In genomic region chr5:143539742-143540141, GRCh38 we compare ENCODE assay signal across 36 cellular contexts.
"Had no signal": no experiment of that assay in that cellular context is flagged by ENCODE, and none has a peak within 500 bp of the region (broad histone marks: within the 10 kb centered on the region; RNA-seq: fewer than 3 reads in every experiment).

No MANE protein-coding gene starts in this region.

- DNase-seq: Kasumi-1, MG63, MM.1S, MV-4-11, NCI-H1048, NCI-H1092, NCI-H1092 treated with DMSO at 0.1 percent for 48 hours, NCI-H1105, NCI-H1105 treated with DMSO at 0.1 percent for 48 hours, NCI-H1417, NCI-H1417 treated with DMSO at 0.1 percent for 48 hours, NCI-H1436, NCI-H1436 treated with DMSO at 0.1 percent for 48 hours, NCI-H146, NCI-H1694, NCI-H1694 treated with DMSO at 0.1 percent for 48 hours, NCI-H187, NCI-H187 treated with DMSO at 0.1 percent for 48 hours, NCI-H1930, NCI-H2029, NCI-H2029 treated with DMSO at 0.1 percent for 48 hours, NCI-H2081, NCI-H2081 treated with DMSO at 0.1 percent for 48 hours, NCI-H2107, NCI-H2171, NCI-H2171 treated with DMSO at 0.1 percent for 48 hours, NCI-H2227 treated with DMSO at 0.1 percent for 48 hours, NCI-H226, NCI-H345, NCI-H446, NCI-H446 treated with DMSO at 0.1 percent for 48 hours, NCI-H510A, NCI-H510A treated with DMSO at 0.1 percent for 48 hours, NCI-H524, NCI-H524 treated with DMSO at 0.1 percent for 48 hours, NCI-H526 had no signal

- H3K4me3 ChIP-seq: MG63 had no signal

- H3K27me3 ChIP-seq: MG63 had no signal
